ENCODE assay signal across 8 cellular contexts in genomic region chr11:68460741-68461283, GRCh38. TPM values are rescaled to one million over a fixed set of nuclear protein-coding genes. Genes with fewer than 3 reads are reported as not detected.
A peak's percentile ranks its signal among the peaks of the same experiment; 100 is the strongest.
DNase-seq lines count a peak whose midpoint lies in the region; ATAC-seq and TF ChIP-seq lines count a peak whose summit lies in the region.

PPP6R3 (plus strand) TSS chr11:68460752; CDS start chr11:68537665, 76,913 bp downstream.

- H3K4me1 Mint-ChIP-seq in naive thymus-derived CD4-positive, alpha-beta T cell: peaks cover 31 to 52% (median 38%) of the 10 kb centered on the region in 7 donors

- H3K4me3 Mint-ChIP-seq in naive thymus-derived CD4-positive, alpha-beta T cell: peak within 1 kb of the TSS; percentile 81 to 99 (median 96)

- intact Hi-C loops in naive thymus-derived CD4-positive, alpha-beta T cell (cut with micrococcal nuclease): loop anchor here (1.0 to 5.0 kb wide), 20 partner anchors 8 to 588 kb away; partner anchors contain the start of genes CHKA (in 2 of the 2), KMT5B (in 2 of the 2), NDUFS8 (in 2 of the 2) and C11orf24 (in 1 of the 2)

- H3K36me3 Mint-ChIP-seq in naive thymus-derived CD4-positive, alpha-beta T cell: peaks cover 0 to 6% (median 0%) of the 10 kb centered on the region in 5 donors

- peaks cover 0 to 2% (median 0%) of the 10 kb centered on the region in 5 donors for H3K27me3 Mint-ChIP-seq in naive thymus-derived CD4-positive, alpha-beta T cell

- peak within 1 kb of the TSS; percentile 92 to 99 (median 99) for H3K27ac Mint-ChIP-seq in naive thymus-derived CD4-positive, alpha-beta T cell

- POLR2A ChIA-PET in naive thymus-derived CD4-positive, alpha-beta T cell (lab: Charles Lee): interaction anchor here (1.4 kb wide), 1 partner anchor 8 kb away, joined by 3 read pairs; no protein-coding TSS in a partner anchor

- H3K27ac ChIP-seq in naive thymus-derived CD4-positive, alpha-beta T cell (ENCODE audit: low read depth, low read length): peak within 1 kb of the TSS; percentile 90

- no peaks in the 10 kb centered on the region for H3K27me3 ChIP-seq in naive thymus-derived CD4-positive, alpha-beta T cell (ENCODE audit: control insufficient read depth in 2 of 2, insufficient read depth in 2 of 2, low read length in 2 of 2)

- peak within 1 kb of the TSS; percentile 90 for H3K4me3 ChIP-seq in epithelial cell of esophagus (ENCODE audit: low read length)
- H3K4me3 ChIP-seq in naive thymus-derived CD4-positive, alpha-beta T cell (ENCODE audit: low read length): peak within 1 kb of the TSS; percentile 86

- ATAC-seq in GM18517 (IDR thresholded peaks at IDR 0.05; ENCODE audit: unreplicated experiment): peak; percentile 32
- peak; percentile 30 for ATAC-seq in HG02588 (IDR thresholded peaks at IDR 0.05; ENCODE audit: unreplicated experiment)
- no peak for ATAC-seq in naive thymus-derived CD4-positive, alpha-beta T cell

- CTCF ChIA-PET in naive thymus-derived CD4-positive, alpha-beta T cell (lab: Charles Lee): no interaction called here

- DNase-seq in RKO (ENCODE audit: low spot score): peak; percentile 23
- DNase-seq in epithelial cell of esophagus (ENCODE audit: low read depth): no peak
- DNase-seq in naive thymus-derived CD4-positive, alpha-beta T cell: no peak
- no peak for DNase-seq in Kasumi-1 (lab: John Stamatoyannopoulos, UW)
- DNase-seq in stimulated activated CD8-positive, alpha-beta memory T cell treated with anti-CD3 and anti-CD28 coated beads, Interleukin-4, amount 100 ng/mL, for 48 hours: no peak
- no peak for DNase-seq in NCI-H226

- TF ChIP-seq CTCF in epithelial cell of esophagus (IDR thresholded peaks at IDR 0.05; ENCODE audit: insufficient read depth, low read depth, low read length, missing control alignments): no peak

- no peaks in the 10 kb centered on the region for H3K9me3 ChIP-seq in naive thymus-derived CD4-positive, alpha-beta T cell (ENCODE audit: control insufficient read depth in 2 of 3, low read length in 3 of 3)

- H3K4me1 ChIP-seq in naive thymus-derived CD4-positive, alpha-beta T cell (ENCODE audit: control insufficient read depth in 2 of 2, insufficient read depth in 2 of 2, low read length in 2 of 2): peaks cover 26 to 30% of the 10 kb centered on the region in 2 donors

- H3K9me3 Mint-ChIP-seq in naive thymus-derived CD4-positive, alpha-beta T cell: peaks cover 0 to 2% (median 0%) of the 10 kb centered on the region in 11 donors

- no peaks in the 10 kb centered on the region for H3K36me3 ChIP-seq in naive thymus-derived CD4-positive, alpha-beta T cell (ENCODE audit: control insufficient read depth in 2 of 3, insufficient read depth in 3 of 3, low read length in 3 of 3)

RNA-seq across cellular contexts. Expression of gene PPP6R3, which starts in this region (rescaled TPM):
- total RNA-seq in naive thymus-derived CD4-positive, alpha-beta T cell: 100 to 1,000 TPM; 112 to 159 (median 138) TPM
- polyA plus RNA-seq in naive thymus-derived CD4-positive, alpha-beta T cell: 10 to 100 TPM; 43.5 to 51.8 TPM
